ENCODE assay signal across 1 cellular context in the genomic region with DNA sequence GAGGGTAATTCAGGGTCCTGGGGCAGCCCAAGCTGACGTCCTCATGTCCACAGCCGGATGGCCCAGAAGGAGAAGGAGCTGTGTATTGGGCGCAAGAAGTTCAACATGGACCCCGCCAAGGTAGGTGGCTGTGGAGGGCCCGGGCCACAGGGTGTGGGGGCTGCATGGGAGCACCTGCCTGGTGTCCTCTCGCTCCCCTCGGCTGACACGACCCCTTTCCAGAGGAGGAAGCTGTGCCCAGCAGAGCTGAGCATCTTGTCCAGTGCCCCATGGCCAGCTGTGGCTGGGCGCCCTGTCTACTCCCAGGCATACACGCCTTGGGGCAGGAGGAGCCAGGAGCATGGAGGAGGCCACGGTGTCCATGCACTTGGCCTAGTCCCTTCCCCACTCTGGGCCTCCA.
TF ChIP-seq lines count a peak whose summit lies in the region.

No MANE protein-coding gene starts in this region.

TF ChIP-seq in H1, 55 proteins besides CTCF, POLR2A, EP300 and RAD21:
- no peak for TF ChIP-seq EGR1 (IDR thresholded peaks at IDR 0.05; ENCODE audit: borderline replicate concordance, low read depth, low read length)
- no peak for TF ChIP-seq BACH1 (IDR thresholded peaks at IDR 0.05; ENCODE audit: low read length)
- no peak for TF ChIP-seq FOSL1 (IDR thresholded peaks at IDR 0.05; ENCODE audit: insufficient read depth, low read depth, low read length)
- TF ChIP-seq KDM4A (IDR thresholded peaks at IDR 0.05; ENCODE audit: low read depth, low read length, severe bottlenecking): no peak
- TF ChIP-seq SP2 (IDR thresholded peaks at IDR 0.05; ENCODE audit: low read length): no peak
- no peak for TF ChIP-seq ASH2L (IDR thresholded peaks at IDR 0.05; ENCODE audit: low read length)
- TF ChIP-seq, protein P1, sequence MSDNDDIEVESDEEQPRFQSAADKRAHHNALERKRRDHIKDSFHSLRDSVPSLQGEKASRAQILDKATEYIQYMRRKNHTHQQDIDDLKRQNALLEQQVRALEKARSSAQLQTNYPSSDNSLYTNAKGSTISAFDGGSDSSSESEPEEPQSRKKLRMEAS (IDR thresholded peaks at IDR 0.05): no peak
- TF ChIP-seq CHD2 (IDR thresholded peaks at IDR 0.05; ENCODE audit: low read length): no peak
- no peak for TF ChIP-seq TEAD4 (IDR thresholded peaks at IDR 0.05; ENCODE audit: low read depth, low read length)
- no peak for TF ChIP-seq YY1 (IDR thresholded peaks at IDR 0.05; ENCODE audit: low read depth, low read length)
- no peak for TF ChIP-seq TAF7 (optimal IDR thresholded peaks at IDR 0.05; ENCODE audit: borderline replicate concordance, low read depth, low read length)
- no peak for TF ChIP-seq CTBP2 (IDR thresholded peaks at IDR 0.05; ENCODE audit: borderline replicate concordance, insufficient read depth, insufficient read length, low read length)
